Comparison of ENCODE assay signal across 17 cellular contexts in genomic region chr15:88902491-88902835, GRCh38. TPM values are rescaled to one million over a fixed set of nuclear protein-coding genes. Genes with fewer than 3 reads are reported as not detected.
DNase-seq lines count a peak whose midpoint lies in the region; ATAC-seq and TF ChIP-seq lines count a peak whose summit lies in the region.
"Had no signal": no experiment of that assay in that cellular context is flagged by ENCODE, and none has a peak within 500 bp of the region (broad histone marks: within the 10 kb centered on the region; RNA-seq: fewer than 3 reads in every experiment).

No MANE protein-coding gene starts in this region.

- H3K4me2 ChIP-seq in mesenchymal stem cell (ENCODE audit: low read length, poor library complexity, severe bottlenecking): no peak overlapping the region
- H3K4me2 ChIP-seq: GM23338 had no signal

- no peak for DNase-seq in CD4-positive, alpha-beta memory T cell
- peak; percentile 61 for DNase-seq in RWPE2 (ENCODE audit: low spot score)
- no peak for DNase-seq in effector memory CD4-positive, alpha-beta T cell
- no peak for DNase-seq in psoas muscle
- no peak for DNase-seq in SHP77 (lab: John Stamatoyannopoulos, UW)
- no peak for DNase-seq in UCSD-AML1 (lab: John Stamatoyannopoulos, UW; ENCODE audit: unreplicated experiment)
- DNase-seq in mesenchymal stem cell: no peak
- DNase-seq: NCI-H1417 treated with DMSO at 0.1 percent for 48 hours; NCI-H1930; NCI-H446; NCI-H69; NK-92 treated with Interleukin-12 subunit alpha and Interleukin-12 subunit beta, amount 100 ng/mL, for 24 hours; RPMI8226 had no signal

- peaks cover 18% of the 10 kb centered on the region for H3K79me1 ChIP-seq in mesenchymal stem cell (replicated peaks; ENCODE audit: low read length, poor library complexity, severe bottlenecking)

- H3K9me3 ChIP-seq in CD4-positive, alpha-beta memory T cell (ENCODE audit: control insufficient read depth in 1 of 2, low read length in 2 of 2): no peaks in the 10 kb centered on the region
- H3K9me3 ChIP-seq in RWPE2 (ENCODE audit: severe bottlenecking): no peaks in the 10 kb centered on the region
- H3K9me3 ChIP-seq in effector memory CD4-positive, alpha-beta T cell (ENCODE audit: control insufficient read depth, low read length): no peaks in the 10 kb centered on the region
- no peaks in the 10 kb centered on the region for H3K9me3 ChIP-seq in psoas muscle
- H3K9me3 ChIP-seq in mesenchymal stem cell (ENCODE audit: control insufficient read depth, low read length): no peaks in the 10 kb centered on the region

- no peaks in the 10 kb centered on the region for H3K27me3 Mint-ChIP-seq in CD4-positive, alpha-beta memory T cell

- no peak overlapping the region for H2BK12ac ChIP-seq in mesenchymal stem cell (ENCODE audit: low read length in 2 of 2)

- 79 to 88% (median 82%) methylated on average over 4 of the region's 4 CpGs for WGBS in psoas muscle, 3 donors
- 81% methylated on average over 3 of the region's 4 CpGs for WGBS in mesenchymal stem cell

- H3K4me3 Mint-ChIP-seq in CD4-positive, alpha-beta memory T cell: no peak overlapping the region
- H3K4me3 Mint-ChIP-seq: GM23338 had no signal

- no peak overlapping the region for H3K18ac ChIP-seq in mesenchymal stem cell (ENCODE audit: low read depth in 1 of 2, low read length in 2 of 2)

- no peak overlapping the region for H2BK5ac ChIP-seq in mesenchymal stem cell (ENCODE audit: low read depth, low read length, poor library complexity, severe bottlenecking)

- peaks cover 31 to 61% (median 45%) of the 10 kb centered on the region in 4 donors for H3K4me1 Mint-ChIP-seq in CD4-positive, alpha-beta memory T cell

- H3K9me3 Mint-ChIP-seq in CD4-positive, alpha-beta memory T cell: no peaks in the 10 kb centered on the region
- H3K9me3 Mint-ChIP-seq: GM23338 had no signal

- CTCF ChIA-PET in CD4-positive, alpha-beta memory T cell (lab: Charles Lee; ENCODE audit: partially characterized antibody): interaction anchor here (2.3 to 7.1 kb wide), 7 partner anchors 8 to 278 kb away, joined by 12 to 171 read pairs (median 48); partner anchors contain the start of genes HAPLN3 and MFGE8

- TF ChIP-seq CTCF in RWPE2 (IDR thresholded peaks at IDR 0.05; ENCODE audit: poor library complexity, severe bottlenecking): no peak
- no peak for TF ChIP-seq CTCF in psoas muscle (IDR thresholded peaks at IDR 0.05)

- H3K27ac Mint-ChIP-seq in CD4-positive, alpha-beta memory T cell: peak overlapping the region in 6 of 7 donors; percentile 79 to 98 (median 95)

- H2AK5ac ChIP-seq in mesenchymal stem cell (ENCODE audit: low read length, severe bottlenecking): no peak overlapping the region

- H2BK120ac ChIP-seq in mesenchymal stem cell (ENCODE audit: low read depth, low read length): no peak overlapping the region

- no peak overlapping the region for H3K4me3 ChIP-seq in CD4-positive, alpha-beta memory T cell (ENCODE audit: low read length in 2 of 2)
- H3K4me3 ChIP-seq in RWPE2 (ENCODE audit: severe bottlenecking) (no peak overlapping the region), psoas muscle (no peak overlapping the region), mesenchymal stem cell (ENCODE audit: insufficient read depth in 1 of 2, low read depth in 1 of 2, low read length in 2 of 2) (no peak overlapping the region)
- no peak overlapping the region for H3K4me3 ChIP-seq in effector memory CD4-positive, alpha-beta T cell (ENCODE audit: insufficient read depth, low read depth, low read length, poor library complexity, severe bottlenecking)
- H3K4me3 ChIP-seq: GM23338, K562 had no signal

- intact Hi-C loops in CD4-positive, alpha-beta memory T cell (cut with micrococcal nuclease): loop anchor here (5.0 kb wide), 2 partner anchors 435 kb away; partner anchors contain the start of genes MRPL46 and MRPS11
- intact Hi-C loops in psoas muscle (cut with DNase I): loop anchor here (10.0 kb wide), 1 partner anchor 272 kb away; no protein-coding TSS in a partner anchor

- ATAC-seq in RWPE2 (ENCODE audit: low read depth): no peak
- ATAC-seq in psoas muscle: no peak
- no peak for ATAC-seq in GM19452 (IDR thresholded peaks at IDR 0.05; ENCODE audit: unreplicated experiment)
- ATAC-seq: GM23338, K562 had no signal

- no peaks in the 10 kb centered on the region for H3K36me3 ChIP-seq in CD4-positive, alpha-beta memory T cell (ENCODE audit: insufficient read depth, low read length)
- H3K36me3 ChIP-seq in RWPE2 (ENCODE audit: low read depth) (peaks cover 56% of the 10 kb centered on the region), psoas muscle (ENCODE audit: insufficient read depth in 1 of 2, low read depth in 1 of 2) (peaks cover 0 to 82% of the 10 kb centered on the region in 2 donors), mesenchymal stem cell (ENCODE audit: control insufficient read depth in 1 of 2, insufficient read depth in 2 of 2, low read depth in 1 of 2, low read length in 2 of 2) (peaks cover 52 to 68% of the 10 kb centered on the region in 2 experiments)
- no peaks in the 10 kb centered on the region for H3K36me3 ChIP-seq in effector memory CD4-positive, alpha-beta T cell (ENCODE audit: control insufficient read depth, insufficient read depth, low read length)

- no peak overlapping the region for H3K4ac ChIP-seq in mesenchymal stem cell (ENCODE audit: low read depth in 1 of 2, low read length in 2 of 2)

- peaks cover 45% of the 10 kb centered on the region for H3K4me1 ChIP-seq in CD4-positive, alpha-beta memory T cell (ENCODE audit: insufficient read depth, low read length)
- no peaks in the 10 kb centered on the region for H3K4me1 ChIP-seq in RWPE2 (ENCODE audit: insufficient read depth, poor library complexity, severe bottlenecking)
- peaks cover 29% of the 10 kb centered on the region for H3K4me1 ChIP-seq in effector memory CD4-positive, alpha-beta T cell (ENCODE audit: control insufficient read depth, insufficient read depth, low read length, poor library complexity, severe bottlenecking)
- H3K4me1 ChIP-seq in psoas muscle: peaks cover 68% of the 10 kb centered on the region
- H3K4me1 ChIP-seq in mesenchymal stem cell (ENCODE audit: control insufficient read depth, insufficient read depth, low read depth, low read length): peaks cover 14% of the 10 kb centered on the region

- H2BK15ac ChIP-seq in mesenchymal stem cell (ENCODE audit: low read depth, poor library complexity, severe bottlenecking): no peak overlapping the region

- H4K91ac ChIP-seq in mesenchymal stem cell (ENCODE audit: low read length): no peak overlapping the region

- peak overlapping the region; percentile 77 for H3K27ac ChIP-seq in CD4-positive, alpha-beta memory T cell (ENCODE audit: low read depth, low read length)
- H3K27ac ChIP-seq in RWPE2 (ENCODE audit: poor library complexity, severe bottlenecking) (no peak overlapping the region), psoas muscle (peak overlapping the region; percentile 58), mesenchymal stem cell (ENCODE audit: low read length, poor library complexity, severe bottlenecking) (no peak overlapping the region)
- peak overlapping the region; percentile 71 for H3K27ac ChIP-seq in effector memory CD4-positive, alpha-beta T cell (ENCODE audit: insufficient read depth, low read length, poor library complexity, severe bottlenecking)
- H3K27ac ChIP-seq: C4-2B had no signal

- no peaks in the 10 kb centered on the region for H3K27me3 ChIP-seq in CD4-positive, alpha-beta memory T cell (ENCODE audit: insufficient read depth, low read length)
- no peaks in the 10 kb centered on the region for H3K27me3 ChIP-seq in RWPE2 (ENCODE audit: insufficient read depth, poor library complexity, severe bottlenecking)
- no peaks in the 10 kb centered on the region for H3K27me3 ChIP-seq in effector memory CD4-positive, alpha-beta T cell (replicated peaks; ENCODE audit: control insufficient read depth, insufficient read depth, low read length, poor library complexity, severe bottlenecking)
- H3K27me3 ChIP-seq in psoas muscle (ENCODE audit: insufficient read depth in 3 of 3, low read length in 2 of 3): no peaks in the 10 kb centered on the region
- H3K27me3 ChIP-seq in mesenchymal stem cell (ENCODE audit: control insufficient read depth in 1 of 2, insufficient read depth in 1 of 2, low read length in 2 of 2): no peaks in the 10 kb centered on the region

- H3K36me3 Mint-ChIP-seq in CD4-positive, alpha-beta memory T cell: peaks cover 3 to 10% of the 10 kb centered on the region in 2 donors

- no peak overlapping the region for H3K9ac ChIP-seq in mesenchymal stem cell (ENCODE audit: low read length)

- H3K14ac ChIP-seq in mesenchymal stem cell (ENCODE audit: low read length in 2 of 2): no peak overlapping the region

- no peak overlapping the region for H3K23ac ChIP-seq in mesenchymal stem cell (ENCODE audit: low read length in 2 of 2)

- H2AFZ ChIP-seq in mesenchymal stem cell (ENCODE audit: low read depth, low read length): no peak overlapping the region
- H2AFZ ChIP-seq: GM23338 had no signal

- no peak overlapping the region for H4K8ac ChIP-seq in mesenchymal stem cell (ENCODE audit: low read length)

- POLR2A ChIA-PET in CD4-positive, alpha-beta memory T cell (lab: Charles Lee; ENCODE audit: partially characterized antibody): interaction anchor here (0.6 to 3.8 kb wide), 5 partner anchors 9 to 278 kb away, joined by 3 to 78 read pairs (median 3); partner anchors contain the start of gene HAPLN3

RNA-seq across cellular contexts. Expression of gene HAPLN3, which starts 7.1 kb away (rescaled TPM):
- total RNA-seq in CD4-positive, alpha-beta memory T cell: 100 to 1,000 TPM; 124 to 126 TPM
- polyA plus RNA-seq in CD4-positive, alpha-beta memory T cell: 10 to 100 TPM; 40.7 to 44.7 TPM
- total RNA-seq in psoas muscle: 1 to 10 TPM; 3.5 to 5.8 (median 4.4) TPM
- 1 to 10 TPM; 1.2 to 5.4 (median 1.5) TPM for polyA plus RNA-seq in psoas muscle
- polyA plus RNA-seq in mesenchymal stem cell (2013, experiment 1 of 2): 0.98 TPM
- 1.1 TPM for polyA plus RNA-seq in mesenchymal stem cell (2013, experiment 2 of 2)

RNA-seq across cellular contexts. Expression of gene MFGE8, which starts 10.7 kb away (rescaled TPM):
- total RNA-seq in CD4-positive, alpha-beta memory T cell: 100 to 1,000 TPM in 1 of 2 experiments, 10 to 100 TPM in 1; 92.8 to 102 TPM
- polyA plus RNA-seq in CD4-positive, alpha-beta memory T cell: 10 to 100 TPM in 1 of 2 donors, 1 to 10 TPM in 1; 5.1 to 13.0 TPM
- 100 to 1,000 TPM; 137 to 771 (median 335) TPM for total RNA-seq in psoas muscle
- polyA plus RNA-seq in psoas muscle: 100 to 1,000 TPM; 218 to 274 (median 253) TPM
- 160 TPM for polyA plus RNA-seq in mesenchymal stem cell (2013, experiment 1 of 2)
- 152 TPM for polyA plus RNA-seq in mesenchymal stem cell (2013, experiment 2 of 2)

Comparison
In these comparisons a context has a peak if more than half of its experiments do, and no peak if none do; other contexts are left out.
1. H3K27ac ChIP-seq: peak in CD4-positive, alpha-beta memory T cell (single experiment), effector memory CD4-positive, alpha-beta T cell (single experiment) and psoas muscle (single experiment); none in RWPE2 (single experiment) and mesenchymal stem cell (single experiment).
2. RNA of gene HAPLN3, which starts 7.1 kb away (total RNA-seq): 124 to 126 TPM in CD4-positive, alpha-beta memory T cell; 3.5 to 5.8 TPM in psoas muscle; every median in the first group is over 10 times any median in the second.